Comparison of ENCODE assay signal across 8 cellular contexts in the genomic region with DNA sequence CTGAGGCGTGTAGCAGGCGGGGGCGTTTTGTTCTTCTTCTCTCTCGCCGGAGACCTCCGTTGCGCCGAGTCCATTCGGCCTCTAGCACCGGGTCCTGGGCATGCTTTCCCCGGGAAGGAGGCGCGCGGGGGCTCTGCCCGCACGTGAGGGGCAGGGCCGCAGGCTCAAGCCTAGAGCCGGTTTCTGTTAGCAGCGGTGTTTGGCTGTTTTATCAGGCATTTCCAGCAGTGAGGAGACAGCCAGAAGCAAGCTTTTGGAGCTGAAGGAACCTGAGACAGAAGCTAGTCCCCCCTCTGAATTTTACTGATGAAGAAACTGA. TPM values are rescaled to one million over a fixed set of nuclear protein-coding genes. Genes with fewer than 3 reads are reported as not detected.
DNase-seq lines count a peak whose midpoint lies in the region; ATAC-seq, FAIRE-seq and TF ChIP-seq lines count a peak whose summit lies in the region.

No MANE protein-coding gene starts in this region.

- peaks cover 28% of the 10 kb centered on the region for H3K4me1 ChIP-seq in A549
- H3K4me1 ChIP-seq in mucosa of stomach (ENCODE audit: control insufficient read depth, insufficient read depth, low read length): peaks cover 24% of the 10 kb centered on the region

- H3K36me3 Mint-ChIP-seq in chondrocyte (ENCODE audit: low read depth): no peaks in the 10 kb centered on the region

- peaks cover 5% of the 10 kb centered on the region; the same call in 1 of the 3 replicates for H3K9me3 ChIP-seq in A549
- H3K9me3 ChIP-seq in mucosa of stomach (ENCODE audit: control insufficient read depth, low read length): no peaks in the 10 kb centered on the region

- H3K4me2 ChIP-seq in A549: peak overlapping the region; percentile 85

- no peak for TF ChIP-seq EP300 in A549 (IDR thresholded peaks at IDR 0.05)

- peaks cover 4% of the 10 kb centered on the region for H3K9me3 Mint-ChIP-seq in chondrocyte (ENCODE audit: low read depth)

- TF ChIP-seq CTCF in A549 (IDR thresholded peaks at IDR 0.05): no peak
- peak; percentile 31 for TF ChIP-seq CTCF in chondrocyte (IDR thresholded peaks at IDR 0.05)

- H3K4me3 ChIP-seq in A549 (peak overlapping the region; percentile 84), mucosa of stomach (ENCODE audit: low read length) (peak overlapping the region; percentile 52)

- peak overlapping the region; percentile 90 to 95 for H3K27ac ChIP-seq in A549

- H3K27me3 Mint-ChIP-seq in chondrocyte (ENCODE audit: low read depth): no peaks in the 10 kb centered on the region

- H3K9ac ChIP-seq in mucosa of stomach (ENCODE audit: low read length): peak overlapping the region; percentile 74

- H3K4me1 Mint-ChIP-seq in chondrocyte (ENCODE audit: low read depth): peaks cover 21% of the 10 kb centered on the region

- DNase-seq in A549 (ENCODE audit: low read depth in 1 of 2, low spot score in 1 of 2) (no peak), HT-29 (ENCODE audit: low spot score) (peak; percentile 23), chondrocyte (ENCODE audit: low spot score) (no peak), GOT3 (lab: John Stamatoyannopoulos, UW) (no peak), NCI-H1048 (lab: John Stamatoyannopoulos, UW) (no peak)

- H3K36me3 ChIP-seq in mucosa of stomach (ENCODE audit: control insufficient read depth, insufficient read depth, low read length): no peaks in the 10 kb centered on the region

- H3K27me3 ChIP-seq in mucosa of stomach (ENCODE audit: control insufficient read depth, insufficient read depth, low read length): no peaks in the 10 kb centered on the region

- no peak for TF ChIP-seq RAD21 in A549 (conservative IDR thresholded peaks at IDR 0.05 in 1 of 2, IDR thresholded peaks at IDR 0.05 in 1 of 2)

- 0% methylated on average over 3 of the region's 19 CpGs for WGBS in A549 (ENCODE audit: missing lambda C conversion rate)

- no peak for TF ChIP-seq POLR2A in A549 (IDR thresholded peaks at IDR 0.05; ENCODE audit: low read length)

- POLR2A ChIA-PET in A549 (lab: Yijun Ruan, JAX): interaction anchor here (1.1 kb wide), 1 partner anchor 68 kb away, joined by 6 read pairs; no protein-coding TSS in a partner anchor

- peak overlapping the region; percentile 79 for H3K4me3 Mint-ChIP-seq in chondrocyte (ENCODE audit: unreplicated experiment)

- peak in 1 of 2 experiments; percentile 19; a peak in 1 of 6 replicates for ATAC-seq in A549
- no peak for ATAC-seq in GM18861 (IDR thresholded peaks at IDR 0.05; ENCODE audit: unreplicated experiment)
- no peak for ATAC-seq in HG03097 (IDR thresholded peaks at IDR 0.05; ENCODE audit: low FRiP score, unreplicated experiment)

- CTCF ChIA-PET in A549 (lab: Yijun Ruan, JAX): interaction anchor here (1.4 kb wide), 1 partner anchor 77 kb away, joined by 3 read pairs; no protein-coding TSS in a partner anchor

- no peak for FAIRE-seq in A549 (lab: Jason Lieb, UNC)

- H3K27ac Mint-ChIP-seq in chondrocyte (ENCODE audit: unreplicated experiment): peak overlapping the region; percentile 41

TF ChIP-seq in A549, 52 proteins besides CTCF, POLR2A, EP300 and RAD21:
- TF ChIP-seq, protein P1, sequence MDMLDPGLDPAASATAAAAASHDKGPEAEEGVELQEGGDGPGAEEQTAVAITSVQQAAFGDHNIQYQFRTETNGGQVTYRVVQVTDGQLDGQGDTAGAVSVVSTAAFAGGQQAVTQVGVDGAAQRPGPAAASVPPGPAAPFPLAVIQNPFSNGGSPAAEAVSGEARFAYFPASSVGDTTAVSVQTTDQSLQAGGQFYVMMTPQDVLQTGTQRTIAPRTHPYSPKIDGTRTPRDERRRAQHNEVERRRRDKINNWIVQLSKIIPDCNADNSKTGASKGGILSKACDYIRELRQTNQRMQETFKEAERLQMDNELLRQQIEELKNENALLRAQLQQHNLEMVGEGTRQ (IDR thresholded peaks at IDR 0.05): no peak
- TF ChIP-seq MAZ (IDR thresholded peaks at IDR 0.05; ENCODE audit: borderline replicate concordance, low read depth, low read length) (no peak), EHMT2 (IDR thresholded peaks at IDR 0.05; ENCODE audit: low read depth) (no peak)
- TF ChIP-seq, protein P2, sequence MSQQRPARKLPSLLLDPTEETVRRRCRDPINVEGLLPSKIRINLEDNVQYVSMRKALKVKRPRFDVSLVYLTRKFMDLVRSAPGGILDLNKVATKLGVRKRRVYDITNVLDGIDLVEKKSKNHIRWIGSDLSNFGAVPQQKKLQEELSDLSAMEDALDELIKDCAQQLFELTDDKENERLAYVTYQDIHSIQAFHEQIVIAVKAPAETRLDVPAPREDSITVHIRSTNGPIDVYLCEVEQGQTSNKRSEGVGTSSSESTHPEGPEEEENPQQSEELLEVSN (IDR thresholded peaks at IDR 0.05; ENCODE audit: borderline replicate concordance, low read depth): peak; percentile 40; the same call in 1 of the 2 replicates
- TF ChIP-seq, protein P3, sequence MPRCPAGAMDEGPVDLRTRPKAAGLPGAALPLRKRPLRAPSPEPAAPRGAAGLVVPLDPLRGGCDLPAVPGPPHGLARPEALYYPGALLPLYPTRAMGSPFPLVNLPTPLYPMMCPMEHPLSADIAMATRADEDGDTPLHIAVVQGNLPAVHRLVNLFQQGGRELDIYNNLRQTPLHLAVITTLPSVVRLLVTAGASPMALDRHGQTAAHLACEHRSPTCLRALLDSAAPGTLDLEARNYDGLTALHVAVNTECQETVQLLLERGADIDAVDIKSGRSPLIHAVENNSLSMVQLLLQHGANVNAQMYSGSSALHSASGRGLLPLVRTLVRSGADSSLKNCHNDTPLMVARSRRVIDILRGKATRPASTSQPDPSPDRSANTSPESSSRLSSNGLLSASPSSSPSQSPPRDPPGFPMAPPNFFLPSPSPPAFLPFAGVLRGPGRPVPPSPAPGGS (IDR thresholded peaks at IDR 0.05): 0 out of 3 replicates have a peak, but pooled peaks have one; percentile 5

RNA-seq across cellular contexts. Expression of gene PSEN2, which starts 0.6 kb away (rescaled TPM):
- polyA plus RNA-seq in A549 (2011; rRNA removed) (24.2 and 27.9 TPM in 2 replicates), A549 (2017; fragmentation: RNase III; extraction: RNeasy Plus Mini Kit Qiagen cat#74134 plus additional on column Dnase treatment) (22.0 to 23.4 TPM (median 23.4 TPM) in 3 replicates)
- polyA plus RNA-seq in A549 (2012; cell fraction: cytosol; rRNA removed): 24.1 and 29.9 TPM in 2 replicates
- polyA plus RNA-seq in A549 (2012; cell fraction: nucleus; rRNA removed): 69.5 and 71.7 TPM in 2 replicates
- polyA minus RNA-seq in A549 (2011; rRNA and poly(A)+ RNA removed): 39.1 and 39.8 TPM in 2 replicates
- total RNA-seq in HT-29 (2014; rRNA removed; shearing (Covaris generic)): 16.2 and 18.0 TPM in 2 replicates
- 14.5 to 21.0 TPM (median 19.5 TPM) in 3 replicates for total RNA-seq in chondrocyte
